17 cellular contexts compared by ENCODE assay signal in genomic region chr12:16435875-16436554, GRCh38.
DNase-seq lines count a peak whose midpoint lies in the region; ATAC-seq and TF ChIP-seq lines count a peak whose summit lies in the region.
"Had no signal": no experiment of that assay in that cellular context is flagged by ENCODE, and none has a peak within 500 bp of the region (broad histone marks: within the 10 kb centered on the region; RNA-seq: fewer than 3 reads in every experiment).

No MANE protein-coding gene starts in this region.

- intact Hi-C loops in left colon (cut with DNase I, micrococcal nuclease) = no loop called here
- intact Hi-C loops in prostate gland (cut with DNase I) = no loop called here

- no peaks in the 10 kb centered on the region for H3K27me3 Mint-ChIP-seq in activated CD8-positive, alpha-beta memory T cell treated with anti-CD3 and anti-CD28 coated beads, Interleukin-2, amount 10 ng/mL, durations not matched to agents 7 days and 5 days
- H3K27me3 Mint-ChIP-seq: CD4-positive, CD25-positive, alpha-beta regulatory T cell had no signal

- H3K27me3 ChIP-seq in prostate gland (replicated peaks; ENCODE audit: insufficient read depth) = no peaks in the 10 kb centered on the region
- H3K27me3 ChIP-seq: BLaER1 treated with 17β-estradiol and CSF1 and Interleukin-3, amounts not matched to agents 10 nM and 100 nM had no signal

- ATAC-seq in left colon (peak; percentile 30), GM18511 (IDR thresholded peaks at IDR 0.05; ENCODE audit: unreplicated experiment) (no peak)
- ATAC-seq in activated CD8-positive, alpha-beta memory T cell treated with anti-CD3 and anti-CD28 coated beads, Interleukin-2, amount 10 ng/mL, durations not matched to agents 7 days and 5 days = no peak
- ATAC-seq: GM12878, GM23338, HepG2 had no signal

- no peak for TF ChIP-seq CTCF in prostate gland (IDR thresholded peaks at IDR 0.05)

- H3K36me3 Mint-ChIP-seq in activated CD8-positive, alpha-beta memory T cell treated with anti-CD3 and anti-CD28 coated beads, Interleukin-2, amount 10 ng/mL, durations not matched to agents 7 days and 5 days = no peaks in the 10 kb centered on the region
- H3K36me3 Mint-ChIP-seq: CD4-positive, CD25-positive, alpha-beta regulatory T cell had no signal

- CTCF ChIA-PET in activated CD8-positive, alpha-beta memory T cell treated with anti-CD3 and anti-CD28 coated beads, Interleukin-2, amount 10 ng/mL, durations not matched to agents 7 days and 5 days (lab: Charles Lee) = no interaction called here

- H3K4me1 ChIP-seq in prostate gland (replicated peaks) = no peaks in the 10 kb centered on the region

- whole genome bisulfite sequencing in prostate gland = 33% methylated on average over 3 of the region's 3 CpGs

- H3K4me3 ChIP-seq in prostate gland = no peak overlapping the region
- H3K4me3 ChIP-seq: BLaER1 treated with 17β-estradiol and CSF1 and Interleukin-3, amounts not matched to agents 10 nM and 100 nM; GM12878; GM23338 had no signal

- H3K4me3 Mint-ChIP-seq in activated CD8-positive, alpha-beta memory T cell treated with anti-CD3 and anti-CD28 coated beads, Interleukin-2, amount 10 ng/mL, durations not matched to agents 7 days and 5 days = no peak overlapping the region
- H3K4me3 Mint-ChIP-seq: CD4-positive, CD25-positive, alpha-beta regulatory T cell; GM23338 had no signal

- H3K9me3 Mint-ChIP-seq in activated CD8-positive, alpha-beta memory T cell treated with anti-CD3 and anti-CD28 coated beads, Interleukin-2, amount 10 ng/mL, durations not matched to agents 7 days and 5 days (ENCODE audit: low read depth) = peaks cover 5% of the 10 kb centered on the region

- H3K36me3 ChIP-seq in prostate gland = no peaks in the 10 kb centered on the region
- H3K36me3 ChIP-seq: BLaER1 treated with 17β-estradiol and CSF1 and Interleukin-3, amounts not matched to agents 10 nM and 100 nM had no signal

- no peak for TF ChIP-seq POLR2A in prostate gland (IDR thresholded peaks at IDR 0.05)

- DNase-seq in NCI-H510A treated with DMSO at 0.1 percent for 48 hours (lab: John Stamatoyannopoulos, UW) = peak; percentile 52
- DNase-seq in NCI-H510A (lab: John Stamatoyannopoulos, UW) = no peak
- DNase-seq in left colon = no peak
- peak; percentile 5 for DNase-seq in prostate gland (ENCODE audit: low spot score)
- DNase-seq in stimulated activated CD4-positive, alpha-beta T cell treated with anti-CD3 and anti-CD28 coated beads, Interleukin-2, amount 100 ng/mL, for 24 hours = no peak
- DNase-seq in cerebellar nuclear complex (lab: John Stamatoyannopoulos, UW) = no peak
- no peak for DNase-seq in activated CD8-positive, alpha-beta memory T cell treated with anti-CD3 and anti-CD28 coated beads, Interleukin-2, amount 10 ng/mL, durations not matched to agents 7 days and 5 days
- DNase-seq: 8988T; ACHN; CD4-positive, CD25-positive, alpha-beta regulatory T cell; DMS79; H7 had no signal

- no peaks in the 10 kb centered on the region for H3K4me1 Mint-ChIP-seq in activated CD8-positive, alpha-beta memory T cell treated with anti-CD3 and anti-CD28 coated beads, Interleukin-2, amount 10 ng/mL, durations not matched to agents 7 days and 5 days
- H3K4me1 Mint-ChIP-seq: CD4-positive, CD25-positive, alpha-beta regulatory T cell; GM23338 had no signal

- H3K27ac ChIP-seq in prostate gland = no peak overlapping the region
- H3K27ac ChIP-seq: BLaER1 treated with 17β-estradiol and CSF1 and Interleukin-3, amounts not matched to agents 10 nM and 100 nM had no signal

- no peak overlapping the region for H3K27ac Mint-ChIP-seq in activated CD8-positive, alpha-beta memory T cell treated with anti-CD3 and anti-CD28 coated beads, Interleukin-2, amount 10 ng/mL, durations not matched to agents 7 days and 5 days
- H3K27ac Mint-ChIP-seq: CD4-positive, CD25-positive, alpha-beta regulatory T cell; GM23338 had no signal

- H3K9me3 ChIP-seq in prostate gland = no peaks in the 10 kb centered on the region

Comparison
In these comparisons a context has a peak if more than half of its experiments do, and no peak if none do; other contexts are left out.
1. DNase-seq: peak in NCI-H510A treated with DMSO at 0.1 percent for 48 hours (single experiment) and prostate gland (single experiment); none in NCI-H510A (single experiment), left colon (0 of 2), stimulated activated CD4-positive, alpha-beta T cell treated with anti-CD3 and anti-CD28 coated beads, Interleukin-2, amount 100 ng/mL, for 24 hours (0 of 2), cerebellar nuclear complex (0 of 2) and activated CD8-positive, alpha-beta memory T cell treated with anti-CD3 and anti-CD28 coated beads, Interleukin-2, amount 10 ng/mL, durations not matched to agents 7 days and 5 days (single experiment).